In the genomic region with DNA sequence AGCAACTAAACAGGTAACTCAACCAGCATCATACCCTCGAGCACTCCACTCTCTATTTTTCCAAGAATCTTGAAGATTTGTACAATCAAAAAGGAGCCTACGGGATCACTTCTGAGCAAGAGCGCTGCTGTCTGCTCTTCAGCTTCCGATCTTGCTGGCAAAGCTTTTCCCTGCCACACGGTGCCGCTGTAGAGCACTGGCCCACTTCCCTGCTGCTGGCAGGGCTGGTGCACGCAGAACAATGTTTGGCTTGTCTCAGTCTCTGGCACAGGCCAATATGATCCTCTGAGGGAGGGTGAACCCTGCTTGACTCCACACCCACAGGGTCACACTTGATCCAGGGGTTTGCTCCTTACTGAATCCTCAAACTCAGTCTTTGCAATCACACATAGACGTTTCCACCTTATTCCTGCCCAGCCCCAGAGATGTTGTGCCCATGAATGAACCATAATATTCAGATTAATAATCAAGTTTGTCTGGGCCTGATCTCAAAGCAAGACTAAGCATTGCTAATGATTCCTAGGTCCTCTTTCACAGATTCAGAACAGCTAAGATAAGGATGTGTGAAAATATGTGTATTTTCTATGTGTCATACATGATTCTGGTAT, we compare ENCODE assay signal across 8 cellular contexts.
DNase-seq lines count a peak whose midpoint lies in the region; ATAC-seq and TF ChIP-seq lines count a peak whose summit lies in the region.

No MANE protein-coding gene starts in this region.

- no peaks in the 10 kb centered on the region for H4K20me1 ChIP-seq in smooth muscle cell (ENCODE audit: low read depth)

- H3F3A ChIP-seq in smooth muscle cell (ENCODE audit: low read depth): peaks cover 4% of the 10 kb centered on the region

- no peaks in the 10 kb centered on the region for H3K36me3 ChIP-seq in NT2/D1 (ENCODE audit: insufficient read depth, insufficient read length, low read length)
- no peaks in the 10 kb centered on the region for H3K36me3 ChIP-seq in smooth muscle cell (ENCODE audit: low read depth)

- ATAC-seq in GM19023 (IDR thresholded peaks at IDR 0.05; ENCODE audit: unreplicated experiment) (peak; percentile 83), HG03103 (IDR thresholded peaks at IDR 0.05; ENCODE audit: low read depth, unreplicated experiment) (peak; percentile 91)

- H3K9ac ChIP-seq in NT2/D1 (ENCODE audit: insufficient read length, low read depth): no peak overlapping the region
- no peak overlapping the region for H3K9ac ChIP-seq in smooth muscle cell (ENCODE audit: low read depth)

- no peak overlapping the region for H2AFZ ChIP-seq in smooth muscle cell (ENCODE audit: low read depth)

- no peak overlapping the region for H3K4me3 ChIP-seq in NT2/D1 (ENCODE audit: insufficient read length, low read depth)
- no peak overlapping the region for H3K4me3 ChIP-seq in smooth muscle cell

- no peak overlapping the region for H3K4me2 ChIP-seq in smooth muscle cell

- peaks cover 8% of the 10 kb centered on the region for H3K9me3 ChIP-seq in NT2/D1 (ENCODE audit: insufficient read depth, low read length)
- no peaks in the 10 kb centered on the region for H3K9me3 ChIP-seq in smooth muscle cell (replicated peaks; ENCODE audit: low read depth)

- peak; percentile 98 for TF ChIP-seq CTCF in C4-2B (conservative IDR thresholded peaks at IDR 0.05)
- TF ChIP-seq CTCF in smooth muscle cell (IDR thresholded peaks at IDR 0.05; ENCODE audit: borderline replicate concordance, insufficient read depth, poor library complexity, severe bottlenecking): peak; percentile 55

- no peaks in the 10 kb centered on the region for H3K79me2 ChIP-seq in smooth muscle cell (ENCODE audit: low read depth)

- 30% methylated on average over 8 of the region's 8 CpGs for WGBS in smooth muscle cell (ENCODE audit: low lambda C conversion rate)

- H3K27me3 ChIP-seq in NT2/D1 (ENCODE audit: insufficient read depth, insufficient read length): no peaks in the 10 kb centered on the region
- no peaks in the 10 kb centered on the region for H3K27me3 ChIP-seq in smooth muscle cell (ENCODE audit: low read depth)

- H3K4me1 ChIP-seq in NT2/D1 (ENCODE audit: insufficient read depth, insufficient read length) (no peaks in the 10 kb centered on the region), smooth muscle cell (ENCODE audit: low read depth) (no peaks in the 10 kb centered on the region)

- H3K27ac ChIP-seq in C4-2B: no peak overlapping the region
- H3K27ac ChIP-seq in smooth muscle cell (ENCODE audit: low read depth): no peak overlapping the region

- peak; percentile 18 for DNase-seq in NT2/D1 (ENCODE audit: low read depth, low spot score)
- DNase-seq in anterior cingulate cortex (lab: John Stamatoyannopoulos, UW): peak in 53 of 58 donors; percentile 17 to 91 (median 75)
- DNase-seq in hippocampal formation (lab: John Stamatoyannopoulos, UW): peak; percentile 83 to 89
- no peak for DNase-seq in smooth muscle cell (lab: John Stamatoyannopoulos, UW; ENCODE audit: unreplicated experiment)
- no peak for DNase-seq in NCI-H774 (lab: John Stamatoyannopoulos, UW)

Comparison
In these comparisons a context has a peak if more than half of its experiments do, and no peak if none do; other contexts are left out.
1. DNase-seq: peak in NT2/D1 (single experiment), anterior cingulate cortex (53 of 58) and hippocampal formation (2 of 2); none in smooth muscle cell (single experiment) and NCI-H774 (single experiment).